1 cellular context compared by ENCODE assay signal in genomic region chr6:99568103-99568933, GRCh38.
A peak's percentile ranks its signal among the peaks of the same experiment; 100 is the strongest.
TF ChIP-seq lines count a peak whose summit lies in the region.

A gene with protein sequence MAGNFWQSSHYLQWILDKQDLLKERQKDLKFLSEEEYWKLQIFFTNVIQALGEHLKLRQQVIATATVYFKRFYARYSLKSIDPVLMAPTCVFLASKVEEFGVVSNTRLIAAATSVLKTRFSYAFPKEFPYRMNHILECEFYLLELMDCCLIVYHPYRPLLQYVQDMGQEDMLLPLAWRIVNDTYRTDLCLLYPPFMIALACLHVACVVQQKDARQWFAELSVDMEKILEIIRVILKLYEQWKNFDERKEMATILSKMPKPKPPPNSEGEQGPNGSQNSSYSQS (minus strand): TSS chr6:99568660. CDS start chr6:99568527, 133 bp downstream.

TF ChIP-seq in HepG2, 621 proteins besides CTCF, POLR2A, EP300 and RAD21 (continued from another document and continues in another):
- TF ChIP-seq, protein P1, sequence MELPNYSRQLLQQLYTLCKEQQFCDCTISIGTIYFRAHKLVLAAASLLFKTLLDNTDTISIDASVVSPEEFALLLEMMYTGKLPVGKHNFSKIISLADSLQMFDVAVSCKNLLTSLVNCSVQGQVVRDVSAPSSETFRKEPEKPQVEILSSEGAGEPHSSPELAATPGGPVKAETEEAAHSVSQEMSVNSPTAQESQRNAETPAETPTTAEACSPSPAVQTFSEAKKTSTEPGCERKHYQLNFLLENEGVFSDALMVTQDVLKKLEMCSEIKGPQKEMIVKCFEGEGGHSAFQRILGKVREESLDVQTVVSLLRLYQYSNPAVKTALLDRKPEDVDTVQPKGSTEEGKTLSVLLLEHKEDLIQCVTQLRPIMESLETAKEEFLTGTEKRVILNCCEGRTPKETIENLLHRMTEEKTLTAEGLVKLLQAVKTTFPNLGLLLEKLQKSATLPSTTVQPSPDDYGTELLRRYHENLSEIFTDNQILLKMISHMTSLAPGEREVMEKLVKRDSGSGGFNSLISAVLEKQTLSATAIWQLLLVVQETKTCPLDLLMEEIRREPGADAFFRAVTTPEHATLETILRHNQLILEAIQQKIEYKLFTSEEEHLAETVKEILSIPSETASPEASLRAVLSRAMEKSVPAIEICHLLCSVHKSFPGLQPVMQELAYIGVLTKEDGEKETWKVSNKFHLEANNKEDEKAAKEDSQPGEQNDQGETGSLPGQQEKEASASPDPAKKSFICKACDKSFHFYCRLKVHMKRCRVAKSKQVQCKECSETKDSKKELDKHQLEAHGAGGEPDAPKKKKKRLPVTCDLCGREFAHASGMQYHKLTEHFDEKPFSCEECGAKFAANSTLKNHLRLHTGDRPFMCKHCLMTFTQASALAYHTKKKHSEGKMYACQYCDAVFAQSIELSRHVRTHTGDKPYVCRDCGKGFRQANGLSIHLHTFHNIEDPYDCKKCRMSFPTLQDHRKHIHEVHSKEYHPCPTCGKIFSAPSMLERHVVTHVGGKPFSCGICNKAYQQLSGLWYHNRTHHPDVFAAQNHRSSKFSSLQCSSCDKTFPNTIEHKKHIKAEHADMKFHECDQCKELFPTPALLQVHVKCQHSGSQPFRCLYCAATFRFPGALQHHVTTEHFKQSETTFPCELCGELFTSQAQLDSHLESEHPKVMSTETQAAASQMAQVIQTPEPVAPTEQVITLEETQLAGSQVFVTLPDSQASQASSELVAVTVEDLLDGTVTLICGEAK (IDR thresholded peaks at IDR 0.05) = peak; percentile 78
- TF ChIP-seq, protein P1 (CRISPR knock-in tag; IDR thresholded peaks at IDR 0.05) = peak; percentile 91
- TF ChIP-seq SRY (CRISPR knock-in tag; IDR thresholded peaks at IDR 0.05) = peak; percentile 60; the same call in 1 of the 2 replicates
- no peak for TF ChIP-seq ZNF382 (CRISPR knock-in tag; IDR thresholded peaks at IDR 0.05; ENCODE audit: borderline replicate concordance)
- TF ChIP-seq, protein P2, sequence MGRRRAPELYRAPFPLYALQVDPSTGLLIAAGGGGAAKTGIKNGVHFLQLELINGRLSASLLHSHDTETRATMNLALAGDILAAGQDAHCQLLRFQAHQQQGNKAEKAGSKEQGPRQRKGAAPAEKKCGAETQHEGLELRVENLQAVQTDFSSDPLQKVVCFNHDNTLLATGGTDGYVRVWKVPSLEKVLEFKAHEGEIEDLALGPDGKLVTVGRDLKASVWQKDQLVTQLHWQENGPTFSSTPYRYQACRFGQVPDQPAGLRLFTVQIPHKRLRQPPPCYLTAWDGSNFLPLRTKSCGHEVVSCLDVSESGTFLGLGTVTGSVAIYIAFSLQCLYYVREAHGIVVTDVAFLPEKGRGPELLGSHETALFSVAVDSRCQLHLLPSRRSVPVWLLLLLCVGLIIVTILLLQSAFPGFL (CRISPR knock-in tag; IDR thresholded peaks at IDR 0.05) = 0 out of 2 replicates have a peak, but pooled peaks have one; percentile 54
- peak; percentile 50; the same call in 1 of the 2 replicates for TF ChIP-seq HMG20A (CRISPR knock-in tag; IDR thresholded peaks at IDR 0.05; ENCODE audit: borderline replicate concordance)
- peak; percentile 94 for TF ChIP-seq CBFB (CRISPR knock-in tag; IDR thresholded peaks at IDR 0.05)
- peak; percentile 85; the same call in 1 of the 2 replicates for TF ChIP-seq ZSCAN20 (CRISPR knock-in tag; IDR thresholded peaks at IDR 0.05; ENCODE audit: borderline replicate concordance)
- no peak; the same call in 1 of the 2 replicates for TF ChIP-seq ARHGAP35 (CRISPR knock-in tag; IDR thresholded peaks at IDR 0.05; ENCODE audit: borderline replicate concordance)
- peak; percentile 85 for TF ChIP-seq TOPORS (CRISPR knock-in tag; IDR thresholded peaks at IDR 0.05)
- TF ChIP-seq ZNF30 (CRISPR knock-in tag; IDR thresholded peaks at IDR 0.05) = peak; percentile 25; the same call in 1 of the 2 replicates
- TF ChIP-seq ZNF577 (CRISPR knock-in tag; IDR thresholded peaks at IDR 0.05; ENCODE audit: borderline replicate concordance, low read depth) = no peak
- peak; percentile 86 for TF ChIP-seq DR1 (CRISPR knock-in tag; IDR thresholded peaks at IDR 0.05)
- peak; percentile 72 for TF ChIP-seq U2AF1 (optimal IDR thresholded peaks at IDR 0.05; ENCODE audit: low read depth, low read length)
- peak; percentile 97; the same call in 1 of the 2 replicates for TF ChIP-seq ZNF737 (CRISPR knock-in tag; IDR thresholded peaks at IDR 0.05; ENCODE audit: borderline replicate concordance)
- TF ChIP-seq ZNF749 (CRISPR knock-in tag; IDR thresholded peaks at IDR 0.05; ENCODE audit: borderline replicate concordance) = peak; percentile 80; the same call in 1 of the 2 replicates
- TF ChIP-seq CHD4 (IDR thresholded peaks at IDR 0.05; ENCODE audit: borderline replicate concordance, low read length) = no peak
- no peak for TF ChIP-seq PHB2 (IDR thresholded peaks at IDR 0.05; ENCODE audit: partially characterized antibody)
- TF ChIP-seq GATAD1 (CRISPR knock-in tag; IDR thresholded peaks at IDR 0.05) = peak; percentile 95
- 0 out of 2 replicates have a peak, but pooled peaks have one; percentile 39 for TF ChIP-seq ZNF510 (CRISPR knock-in tag; IDR thresholded peaks at IDR 0.05; ENCODE audit: low read depth)
- TF ChIP-seq JDP2 (CRISPR knock-in tag; IDR thresholded peaks at IDR 0.05; ENCODE audit: borderline replicate concordance) = no peak
- peak; percentile 70; the same call in 1 of the 2 replicates for TF ChIP-seq ESRRA (CRISPR knock-in tag; IDR thresholded peaks at IDR 0.05; ENCODE audit: low read depth)
- peak; percentile 77 for TF ChIP-seq FOXC1 (CRISPR knock-in tag; IDR thresholded peaks at IDR 0.05; ENCODE audit: borderline replicate concordance)
- TF ChIP-seq, protein P3, sequence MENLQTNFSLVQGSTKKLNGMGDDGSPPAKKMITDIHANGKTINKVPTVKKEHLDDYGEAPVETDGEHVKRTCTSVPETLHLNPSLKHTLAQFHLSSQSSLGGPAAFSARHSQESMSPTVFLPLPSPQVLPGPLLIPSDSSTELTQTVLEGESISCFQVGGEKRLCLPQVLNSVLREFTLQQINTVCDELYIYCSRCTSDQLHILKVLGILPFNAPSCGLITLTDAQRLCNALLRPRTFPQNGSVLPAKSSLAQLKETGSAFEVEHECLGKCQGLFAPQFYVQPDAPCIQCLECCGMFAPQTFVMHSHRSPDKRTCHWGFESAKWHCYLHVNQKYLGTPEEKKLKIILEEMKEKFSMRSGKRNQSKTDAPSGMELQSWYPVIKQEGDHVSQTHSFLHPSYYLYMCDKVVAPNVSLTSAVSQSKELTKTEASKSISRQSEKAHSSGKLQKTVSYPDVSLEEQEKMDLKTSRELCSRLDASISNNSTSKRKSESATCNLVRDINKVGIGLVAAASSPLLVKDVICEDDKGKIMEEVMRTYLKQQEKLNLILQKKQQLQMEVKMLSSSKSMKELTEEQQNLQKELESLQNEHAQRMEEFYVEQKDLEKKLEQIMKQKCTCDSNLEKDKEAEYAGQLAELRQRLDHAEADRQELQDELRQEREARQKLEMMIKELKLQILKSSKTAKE (CRISPR knock-in tag; IDR thresholded peaks at IDR 0.05; ENCODE audit: borderline replicate concordance) = no peak; the same call in 1 of the 2 replicates
- TF ChIP-seq HINFP (CRISPR knock-in tag; IDR thresholded peaks at IDR 0.05; ENCODE audit: low read depth) = peak; percentile 39; the same call in 1 of the 2 replicates
- peak; percentile 97 for TF ChIP-seq MIER3 (CRISPR knock-in tag; IDR thresholded peaks at IDR 0.05; ENCODE audit: borderline replicate concordance)
- TF ChIP-seq ZNF724P (CRISPR knock-in tag; IDR thresholded peaks at IDR 0.05; ENCODE audit: borderline replicate concordance) = no peak
- TF ChIP-seq, protein P4, sequence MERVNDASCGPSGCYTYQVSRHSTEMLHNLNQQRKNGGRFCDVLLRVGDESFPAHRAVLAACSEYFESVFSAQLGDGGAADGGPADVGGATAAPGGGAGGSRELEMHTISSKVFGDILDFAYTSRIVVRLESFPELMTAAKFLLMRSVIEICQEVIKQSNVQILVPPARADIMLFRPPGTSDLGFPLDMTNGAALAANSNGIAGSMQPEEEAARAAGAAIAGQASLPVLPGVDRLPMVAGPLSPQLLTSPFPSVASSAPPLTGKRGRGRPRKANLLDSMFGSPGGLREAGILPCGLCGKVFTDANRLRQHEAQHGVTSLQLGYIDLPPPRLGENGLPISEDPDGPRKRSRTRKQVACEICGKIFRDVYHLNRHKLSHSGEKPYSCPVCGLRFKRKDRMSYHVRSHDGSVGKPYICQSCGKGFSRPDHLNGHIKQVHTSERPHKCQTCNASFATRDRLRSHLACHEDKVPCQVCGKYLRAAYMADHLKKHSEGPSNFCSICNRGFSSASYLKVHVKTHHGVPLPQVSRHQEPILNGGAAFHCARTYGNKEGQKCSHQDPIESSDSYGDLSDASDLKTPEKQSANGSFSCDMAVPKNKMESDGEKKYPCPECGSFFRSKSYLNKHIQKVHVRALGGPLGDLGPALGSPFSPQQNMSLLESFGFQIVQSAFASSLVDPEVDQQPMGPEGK (CRISPR knock-in tag; IDR thresholded peaks at IDR 0.05) = peak; percentile 85
- TF ChIP-seq, protein P5, sequence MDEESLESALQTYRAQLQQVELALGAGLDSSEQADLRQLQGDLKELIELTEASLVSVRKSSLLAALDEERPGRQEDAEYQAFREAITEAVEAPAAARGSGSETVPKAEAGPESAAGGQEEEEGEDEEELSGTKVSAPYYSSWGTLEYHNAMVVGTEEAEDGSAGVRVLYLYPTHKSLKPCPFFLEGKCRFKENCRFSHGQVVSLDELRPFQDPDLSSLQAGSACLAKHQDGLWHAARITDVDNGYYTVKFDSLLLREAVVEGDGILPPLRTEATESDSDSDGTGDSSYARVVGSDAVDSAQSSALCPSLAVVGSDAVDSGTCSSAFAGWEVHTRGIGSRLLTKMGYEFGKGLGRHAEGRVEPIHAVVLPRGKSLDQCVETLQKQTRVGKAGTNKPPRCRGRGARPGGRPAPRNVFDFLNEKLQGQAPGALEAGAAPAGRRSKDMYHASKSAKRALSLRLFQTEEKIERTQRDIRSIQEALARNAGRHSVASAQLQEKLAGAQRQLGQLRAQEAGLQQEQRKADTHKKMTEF (CRISPR knock-in tag; IDR thresholded peaks at IDR 0.05) = peak; percentile 99
- TF ChIP-seq ZNF432 (CRISPR knock-in tag; IDR thresholded peaks at IDR 0.05; ENCODE audit: borderline replicate concordance) = no peak; the same call in 1 of the 2 replicates
- peak; percentile 72; the same call in 1 of the 2 replicates for TF ChIP-seq PLSCR1 (CRISPR knock-in tag; IDR thresholded peaks at IDR 0.05; ENCODE audit: borderline replicate concordance)
- peak; percentile 85; the same call in 1 of the 2 replicates for TF ChIP-seq CCDC6 (CRISPR knock-in tag; IDR thresholded peaks at IDR 0.05)
- TF ChIP-seq FOXK2 (IDR thresholded peaks at IDR 0.05) = no peak
- peak; percentile 43; the same call in 1 of the 2 replicates for TF ChIP-seq FLYWCH1 (CRISPR knock-in tag; IDR thresholded peaks at IDR 0.05)
- TF ChIP-seq ZNF703 (CRISPR knock-in tag; IDR thresholded peaks at IDR 0.05; ENCODE audit: borderline replicate concordance) = no peak
- TF ChIP-seq ISL2 (CRISPR knock-in tag; IDR thresholded peaks at IDR 0.05) = peak; percentile 85
- TF ChIP-seq ZFP1 (CRISPR knock-in tag; IDR thresholded peaks at IDR 0.05) = peak; percentile 60; the same call in 1 of the 2 replicates
- TF ChIP-seq KDM5B (CRISPR knock-in tag; IDR thresholded peaks at IDR 0.05; ENCODE audit: borderline replicate concordance) = peak; percentile 84
